In the genomic region with DNA sequence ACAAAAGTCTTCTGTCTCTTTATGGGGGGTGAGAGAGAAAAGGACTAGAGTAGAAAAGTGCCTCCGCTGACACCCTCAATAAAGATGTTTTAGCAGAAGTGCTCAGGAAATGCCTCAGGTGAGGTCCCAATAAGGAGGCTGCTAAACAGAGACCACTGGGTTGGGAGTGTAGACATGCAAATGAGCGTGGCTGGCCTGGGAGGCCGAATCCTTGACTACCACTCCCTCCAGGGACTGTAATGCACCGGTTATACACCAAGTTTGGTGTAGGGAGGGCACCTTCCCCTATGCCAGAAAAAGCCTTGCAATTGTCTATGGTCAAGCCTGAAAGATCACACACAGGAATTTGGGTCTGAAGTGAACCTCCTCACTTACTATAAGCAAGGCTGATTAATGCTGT, we compare ENCODE assay signal across 11 cellular contexts. TPM values are rescaled to one million over a fixed set of nuclear protein-coding genes. Genes with fewer than 3 reads are reported as not detected.
A peak's percentile ranks its signal among the peaks of the same experiment; 100 is the strongest.
DNase-seq lines count a peak whose midpoint lies in the region; ATAC-seq and TF ChIP-seq lines count a peak whose summit lies in the region.
"Had no signal": no experiment of that assay in that cellular context is flagged by ENCODE, and none has a peak within 500 bp of the region (broad histone marks: within the 10 kb centered on the region; RNA-seq: fewer than 3 reads in every experiment).

No MANE protein-coding gene starts in this region.

- no peaks in the 10 kb centered on the region for H3K9me2 ChIP-seq in MM.1S (replicated peaks; ENCODE audit: insufficient read depth, low read length)

- no peak overlapping the region for H3K9ac ChIP-seq in MM.1S (ENCODE audit: low read length)
- H3K9ac ChIP-seq in endocrine pancreas (ENCODE audit: control insufficient read depth, insufficient read depth, low read length), result no peak overlapping the region

- H4K20me1 ChIP-seq in MM.1S (ENCODE audit: insufficient read depth, low read length), result peaks cover 4% of the 10 kb centered on the region; the same call in 1 of the 2 replicates

- H3F3A ChIP-seq in MM.1S (ENCODE audit: insufficient read depth, low read length), result no peaks in the 10 kb centered on the region

- peaks cover 7% of the 10 kb centered on the region for H3K4me1 ChIP-seq in MM.1S (ENCODE audit: low read length)
- peaks cover 20% of the 10 kb centered on the region for H3K4me1 ChIP-seq in endocrine pancreas (ENCODE audit: control insufficient read depth, insufficient read depth, low read length)
- H3K4me1 ChIP-seq in psoas muscle, result no peaks in the 10 kb centered on the region
- H3K4me1 ChIP-seq in Caco-2, result no peaks in the 10 kb centered on the region

- CTCF ChIA-PET in Caco-2 (lab: Charles Lee), result no interaction called here

- no peaks in the 10 kb centered on the region for H3K9me3 Mint-ChIP-seq in activated T-cell treated with anti-CD3 and anti-CD28 coated beads, Interleukin-2, amount 50 U/mL, for 24 hours
- no peaks in the 10 kb centered on the region for H3K9me3 Mint-ChIP-seq in Caco-2 (ENCODE audit: unreplicated experiment)

- DNase-seq in activated T-cell treated with anti-CD3 and anti-CD28 coated beads, Interleukin-2, amount 50 U/mL, for 24 hours, result no peak
- DNase-seq in activated T-cell treated with anti-CD3 and anti-CD28 coated beads for 4 hours (no peak), MM.1S (no peak), psoas muscle (no peak), AG20443 (ENCODE audit: low spot score) (no peak), cerebellar nuclear complex (lab: John Stamatoyannopoulos, UW) (no peak), Caco-2 (no peak)
- DNase-seq: AML-193, hippocampal formation, NCI-H524 had no signal

- no TSS peak for BruUV-seq in Caco-2 (replicated peaks; lab: Mats Ljungman, UMichigan)

- peaks cover 71% of the 10 kb centered on the region for H3K36me3 Mint-ChIP-seq in activated T-cell treated with anti-CD3 and anti-CD28 coated beads, Interleukin-2, amount 50 U/mL, for 24 hours (ENCODE audit: low read depth)
- peaks cover 14% of the 10 kb centered on the region for H3K36me3 Mint-ChIP-seq in Caco-2 (ENCODE audit: insufficient read depth, unreplicated experiment)

- H3K4me1 Mint-ChIP-seq in activated T-cell treated with anti-CD3 and anti-CD28 coated beads, Interleukin-2, amount 50 U/mL, for 24 hours (ENCODE audit: low read depth), result peaks cover 59% of the 10 kb centered on the region
- H3K4me1 Mint-ChIP-seq in Caco-2 (ENCODE audit: low read depth, unreplicated experiment), result no peaks in the 10 kb centered on the region

- H2AFZ ChIP-seq in MM.1S (ENCODE audit: low read length), result no peak overlapping the region

- TF ChIP-seq CTCF in MM.1S (IDR thresholded peaks at IDR 0.05; ENCODE audit: low read length) (no peak), psoas muscle (IDR thresholded peaks at IDR 0.05) (no peak), Caco-2 (IDR thresholded peaks at IDR 0.05; ENCODE audit: insufficient read depth in 1 of 2, low read depth in 1 of 2, low read length in 1 of 2, severe bottlenecking in 1 of 2, unreplicated experiment in 1 of 2) (no peak)

- H3K9me3 ChIP-seq in MM.1S (replicated peaks; ENCODE audit: insufficient read depth, low read length), result no peaks in the 10 kb centered on the region
- no peaks in the 10 kb centered on the region for H3K9me3 ChIP-seq in endocrine pancreas (ENCODE audit: control insufficient read depth, low read length)
- no peaks in the 10 kb centered on the region for H3K9me3 ChIP-seq in psoas muscle
- H3K9me3 ChIP-seq in Caco-2, result no peaks in the 10 kb centered on the region

- H3K4me3 ChIP-seq in MM.1S (ENCODE audit: low read length), result 0 out of 2 replicates have a peak overlapping the region, but pooled peaks have one; percentile 11
- H3K4me3 ChIP-seq in endocrine pancreas (ENCODE audit: control insufficient read depth, insufficient read depth, low read length), result peak overlapping the region; percentile 92
- peak overlapping the region; percentile 84 for H3K4me3 ChIP-seq in psoas muscle
- no peak overlapping the region for H3K4me3 ChIP-seq in Caco-2 (ENCODE audit: low read depth, low read length)

- H3K79me2 ChIP-seq in MM.1S (ENCODE audit: low read length), result peaks cover 65% of the 10 kb centered on the region

- no peak for ATAC-seq in psoas muscle

- H3K36me3 ChIP-seq in MM.1S (replicated peaks; ENCODE audit: insufficient read depth, low read length) (peaks cover 17% of the 10 kb centered on the region; the same call in 1 of the 2 replicates), endocrine pancreas (ENCODE audit: control insufficient read depth, insufficient read depth, low read length) (no peaks in the 10 kb centered on the region), psoas muscle (ENCODE audit: insufficient read depth in 1 of 2, low read depth in 1 of 2) (peaks cover 6 to 48% of the 10 kb centered on the region in 2 donors), Caco-2 (ENCODE audit: control insufficient read depth, insufficient read depth, low read length) (no peaks in the 10 kb centered on the region; the same call in none of the 2 replicates)

- H3K4me2 ChIP-seq in MM.1S (ENCODE audit: low read depth, low read length), result peak overlapping the region; percentile 80; the same call in 1 of the 2 replicates

- H3K27ac Mint-ChIP-seq in activated T-cell treated with anti-CD3 and anti-CD28 coated beads, Interleukin-2, amount 50 U/mL, for 24 hours, result peak overlapping the region; percentile 74
- no peak overlapping the region for H3K27ac Mint-ChIP-seq in Caco-2 (ENCODE audit: unreplicated experiment)

- 67 to 78% (median 68%) methylated on average over 4 of the region's 4 CpGs for WGBS in psoas muscle, 3 donors

- H3K4me3 Mint-ChIP-seq in activated T-cell treated with anti-CD3 and anti-CD28 coated beads, Interleukin-2, amount 50 U/mL, for 24 hours, result peak overlapping the region; percentile 94
- H3K4me3 Mint-ChIP-seq in Caco-2 (ENCODE audit: unreplicated experiment), result no peak overlapping the region

- no peaks in the 10 kb centered on the region for H3K27me3 Mint-ChIP-seq in activated T-cell treated with anti-CD3 and anti-CD28 coated beads, Interleukin-2, amount 50 U/mL, for 24 hours
- H3K27me3 Mint-ChIP-seq in Caco-2 (ENCODE audit: insufficient read depth, unreplicated experiment), result no peaks in the 10 kb centered on the region

- POLR2A ChIA-PET in Caco-2 (lab: Charles Lee), result no interaction called here

- H3K27me3 ChIP-seq in MM.1S (replicated peaks; ENCODE audit: insufficient read depth, low read length) (no peaks in the 10 kb centered on the region), endocrine pancreas (ENCODE audit: control insufficient read depth, insufficient read depth, low read length) (no peaks in the 10 kb centered on the region), psoas muscle (ENCODE audit: insufficient read depth in 3 of 3, low read length in 2 of 3) (no peaks in the 10 kb centered on the region), Caco-2 (replicated peaks; ENCODE audit: control insufficient read depth, insufficient read depth, low read length) (no peaks in the 10 kb centered on the region)

- intact Hi-C loops in psoas muscle (cut with DNase I) (no loop called here), Caco-2 (cut with micrococcal nuclease; ENCODE audit: unreplicated experiment) (no loop called here)

- H3K27ac ChIP-seq in MM.1S (ENCODE audit: low read length), result no peak overlapping the region
- H3K27ac ChIP-seq in psoas muscle, result no peak overlapping the region

RNA-seq across cellular contexts. Expression of gene TMX3, which starts 1.8 kb away (rescaled TPM):
- total RNA-seq in psoas muscle, result 10 to 100 TPM; 17.8 to 25.3 (median 19.4) TPM
- polyA plus RNA-seq in psoas muscle, result 10 to 100 TPM in 2 of 3 donors, 1 to 10 TPM in 1; 8.5 to 24.4 (median 14.5) TPM
- 14.8 and 17.9 TPM in 2 replicates for total RNA-seq in Caco-2 (2022)
